Comparison of ENCODE assay signal across 7 cellular contexts in genomic region chr15:26026671-26027070, GRCh38.
DNase-seq lines count a peak whose midpoint lies in the region; ATAC-seq and TF ChIP-seq lines count a peak whose summit lies in the region.
"Not testable (repeated sequence)": the region's sequence is repeated elsewhere in the genome, so short reads cannot be mapped to it uniquely, and the experiment has no call there.

No MANE protein-coding gene starts in this region.

- H3K4me3 ChIP-seq in PC-3 (ENCODE audit: low read length); hepatocyte; mesendoderm (ENCODE audit: low read length); smooth muscle cell: not testable (repeated sequence)

- H3K79me2 ChIP-seq in PC-3 (ENCODE audit: low read length); hepatocyte; mesendoderm (ENCODE audit: control insufficient read depth, insufficient read depth, low read length); smooth muscle cell (ENCODE audit: low read depth): not testable (repeated sequence)

- POLR2A ChIA-PET in PC-3 (lab: Charles Lee; ENCODE audit: unreplicated experiment) = not testable (repeated sequence)

- not testable (repeated sequence) for H3K23ac ChIP-seq in mesendoderm (ENCODE audit: low read length)

- H4K5ac ChIP-seq in mesendoderm (ENCODE audit: low read length) = not testable (repeated sequence)

- not testable (repeated sequence) for H3K36me3 Mint-ChIP-seq in Calu3 (ENCODE audit: insufficient read depth, unreplicated experiment); osteocyte (ENCODE audit: unreplicated experiment)

- H2AK5ac ChIP-seq in mesendoderm (ENCODE audit: low read length) = not testable (repeated sequence)

- not testable (repeated sequence) for H3K27me3 ChIP-seq in PC-3 (ENCODE audit: low read length); hepatocyte; mesendoderm (ENCODE audit: insufficient read depth, low read length, poor library complexity); smooth muscle cell (ENCODE audit: low read depth)

- 68% methylated on average over 3 of the region's 3 CpGs for WGBS in hepatocyte (ENCODE audit: low lambda C conversion rate, missing lambda C conversion rate)
- no CpG with 5 or more reads among the region's 3 CpGs for WGBS in mesendoderm (ENCODE audit: extremely low coverage, insufficient coverage, low lambda C conversion rate)
- WGBS in smooth muscle cell (ENCODE audit: low lambda C conversion rate) = 65% methylated on average over 3 of the region's 3 CpGs

- not testable (repeated sequence) for H3K27ac Mint-ChIP-seq in Calu3 (ENCODE audit: unreplicated experiment); osteocyte (ENCODE audit: unreplicated experiment)

- not testable (repeated sequence) for BruUV-seq in Calu3 (replicated peaks; lab: Mats Ljungman, UMichigan); PC-3 (replicated peaks; lab: Mats Ljungman, UMichigan)

- H3F3A ChIP-seq in PC-3 (ENCODE audit: low read length, unreplicated experiment); smooth muscle cell (ENCODE audit: low read depth): not testable (repeated sequence)

- H3K9me3 Mint-ChIP-seq in Calu3 (ENCODE audit: low read depth, unreplicated experiment); osteocyte (ENCODE audit: unreplicated experiment): not testable (repeated sequence)

- ATAC-seq in PC-3 = not testable (repeated sequence)

- not testable (repeated sequence) for H2AFZ ChIP-seq in PC-3 (ENCODE audit: low read length); hepatocyte; smooth muscle cell (ENCODE audit: low read depth)

- not testable (repeated sequence) for H3K79me1 ChIP-seq in mesendoderm (ENCODE audit: low read length)

- not testable (repeated sequence) for H3K9ac ChIP-seq in PC-3 (ENCODE audit: low read length); mesendoderm (ENCODE audit: low read length)
- peak overlapping the region; percentile 47 for H3K9ac ChIP-seq in smooth muscle cell (ENCODE audit: low read depth)

- not testable (repeated sequence) for H3K4me3 Mint-ChIP-seq in Calu3 (ENCODE audit: low read depth, unreplicated experiment); osteocyte (ENCODE audit: unreplicated experiment)

- H3K36me3 ChIP-seq in PC-3 (ENCODE audit: low read depth, low read length); hepatocyte (replicated peaks; ENCODE audit: insufficient read depth, low read depth); mesendoderm (ENCODE audit: control insufficient read depth, insufficient read depth, low read length); smooth muscle cell (ENCODE audit: low read depth): not testable (repeated sequence)

- 0 out of 2 replicates have a peak overlapping the region, but pooled peaks have one; percentile 11 for H3K4me2 ChIP-seq in PC-3 (ENCODE audit: low read length)
- not testable (repeated sequence) for H3K4me2 ChIP-seq in hepatocyte; mesendoderm (ENCODE audit: low read length); smooth muscle cell

- H3K27ac ChIP-seq in PC-3 (ENCODE audit: low read length); mesendoderm (ENCODE audit: low read depth, low read length): not testable (repeated sequence)
- H3K27ac ChIP-seq in epithelial cell of prostate (peak overlapping the region; percentile 42), hepatocyte (peak overlapping the region; percentile 12), smooth muscle cell (ENCODE audit: low read depth) (peak overlapping the region; percentile 79)

- TF ChIP-seq CTCF in Calu3 (IDR thresholded peaks at IDR 0.05; ENCODE audit: unreplicated experiment); PC-3 (conservative IDR thresholded peaks at IDR 0.05; ENCODE audit: low read depth, low read length); hepatocyte (IDR thresholded peaks at IDR 0.05; ENCODE audit: poor library complexity); osteocyte (IDR thresholded peaks at IDR 0.05); smooth muscle cell (IDR thresholded peaks at IDR 0.05; ENCODE audit: borderline replicate concordance, insufficient read depth, poor library complexity, severe bottlenecking): not testable (repeated sequence)

- H3K9me2 ChIP-seq in PC-3 (replicated peaks; ENCODE audit: low read length); hepatocyte (replicated peaks; ENCODE audit: insufficient read depth): not testable (repeated sequence)

- H2BK5ac ChIP-seq in mesendoderm (ENCODE audit: low read length) = not testable (repeated sequence)

- DNase-seq in Calu3 = peak; percentile 1
- DNase-seq in PC-3; epithelial cell of prostate (ENCODE audit: low read depth, low spot score); hepatocyte (ENCODE audit: low spot score); smooth muscle cell (lab: John Stamatoyannopoulos, UW; ENCODE audit: unreplicated experiment): not testable (repeated sequence)
- DNase-seq in mesendoderm = peak; percentile 43
- DNase-seq in osteocyte (ENCODE audit: extremely low spot score, unreplicated experiment) = peak; percentile 32

- H2BK120ac ChIP-seq in mesendoderm (ENCODE audit: low read depth, low read length) = peak overlapping the region; percentile 7

- not testable (repeated sequence) for H4K8ac ChIP-seq in mesendoderm (ENCODE audit: low read depth, low read length)

- H2BK15ac ChIP-seq in mesendoderm (replicated peaks; ENCODE audit: low read depth) = not testable (repeated sequence)

- peak overlapping the region; percentile 86 for H3K4ac ChIP-seq in mesendoderm (ENCODE audit: low read depth, low read length)

- intact Hi-C loops in Calu3 (cut with micrococcal nuclease; ENCODE audit: unreplicated experiment); PC-3 (cut with micrococcal nuclease): not testable (repeated sequence)

- not testable (repeated sequence) for H3K9me3 ChIP-seq in PC-3 (ENCODE audit: low read length); hepatocyte (ENCODE audit: low read depth); smooth muscle cell (replicated peaks; ENCODE audit: low read depth)

- H3K4me1 ChIP-seq in PC-3 (ENCODE audit: insufficient read depth, low read length) (peaks cover 13% of the 10 kb centered on the region), smooth muscle cell (ENCODE audit: low read depth) (peaks cover 16% of the 10 kb centered on the region)
- H3K4me1 ChIP-seq in hepatocyte (ENCODE audit: insufficient read depth); mesendoderm (ENCODE audit: control insufficient read depth, low read depth, low read length): not testable (repeated sequence)

- H3K27me3 Mint-ChIP-seq in Calu3 (ENCODE audit: unreplicated experiment); osteocyte (ENCODE audit: unreplicated experiment): not testable (repeated sequence)

- H3K56ac ChIP-seq in mesendoderm (ENCODE audit: low read length) = peak overlapping the region; percentile 15

- H3K4me1 Mint-ChIP-seq in Calu3 (ENCODE audit: low read depth, unreplicated experiment) = not testable (repeated sequence)
- H3K4me1 Mint-ChIP-seq in osteocyte (ENCODE audit: unreplicated experiment) = peaks cover 18% of the 10 kb centered on the region

- H3K18ac ChIP-seq in mesendoderm (ENCODE audit: low read length) = not testable (repeated sequence)

- CTCF ChIA-PET in Calu3 (lab: Charles Lee) = not testable (repeated sequence)
- CTCF ChIA-PET in PC-3 (lab: Charles Lee) = interaction anchor here (0.6 kb wide), 1 partner anchor 12 kb away, joined by 3 read pairs; no protein-coding TSS in a partner anchor

- H4K20me1 ChIP-seq in PC-3 (ENCODE audit: low read length); hepatocyte (ENCODE audit: insufficient read depth, poor library complexity, severe bottlenecking); smooth muscle cell (ENCODE audit: low read depth): not testable (repeated sequence)
